ENCODE assay signal across 9 cellular contexts in genomic region chrX:130878350-130879341, GRCh38. TPM values are rescaled to one million over a fixed set of nuclear protein-coding genes. Genes with fewer than 3 reads are reported as not detected.
DNase-seq lines count a peak whose midpoint lies in the region; ATAC-seq and TF ChIP-seq lines count a peak whose summit lies in the region.
"Had no signal": no experiment of that assay in that cellular context is flagged by ENCODE, and none has a peak within 500 bp of the region (broad histone marks: within the 10 kb centered on the region; RNA-seq: fewer than 3 reads in every experiment).

No MANE protein-coding gene starts in this region.

- no peaks in the 10 kb centered on the region for H3K9me3 ChIP-seq in skeletal muscle tissue (ENCODE audit: control insufficient read depth in 3 of 3, low read length in 3 of 3)

- H3K36me3 Mint-ChIP-seq in naive thymus-derived CD8-positive, alpha-beta T cell = peaks cover 0 to 6% (median 0%) of the 10 kb centered on the region in 3 donors

- POLR2A ChIA-PET in naive thymus-derived CD8-positive, alpha-beta T cell (lab: Charles Lee) = no interaction called here

- peaks cover 0 to 21% (median 0%) of the 10 kb centered on the region in 9 donors for H3K9me3 Mint-ChIP-seq in naive thymus-derived CD8-positive, alpha-beta T cell

- peak overlapping the region; percentile 38 for H3K27ac ChIP-seq in skeletal muscle tissue (ENCODE audit: low read depth, low read length)

- peaks cover 8 to 13% (median 9%) of the 10 kb centered on the region in 3 donors for H3K4me1 ChIP-seq in skeletal muscle tissue (ENCODE audit: control insufficient read depth in 3 of 3, insufficient read depth in 3 of 3, low read length in 3 of 3)

- no peaks in the 10 kb centered on the region for H3K27me3 ChIP-seq in skeletal muscle tissue (ENCODE audit: control insufficient read depth in 3 of 3, insufficient read depth in 3 of 3, low read length in 3 of 3)

- H3K4me1 Mint-ChIP-seq in naive thymus-derived CD8-positive, alpha-beta T cell = peaks cover 15 to 20% (median 18%) of the 10 kb centered on the region in 4 donors

- H3K27ac Mint-ChIP-seq in naive thymus-derived CD8-positive, alpha-beta T cell = no peak overlapping the region

- no peaks in the 10 kb centered on the region for H3K27me3 Mint-ChIP-seq in naive thymus-derived CD8-positive, alpha-beta T cell

- DNase-seq in HFF-Myc (ENCODE audit: extremely low read depth, low read depth) = peak; percentile 63
- peak; percentile 93 for DNase-seq in fibroblast of the aortic adventitia (ENCODE audit: low read depth)
- no peak for DNase-seq in NCI-H526 treated with DMSO at 0.1 percent for 48 hours (lab: John Stamatoyannopoulos, UW)
- no peak for DNase-seq in naive thymus-derived CD8-positive, alpha-beta T cell
- DNase-seq: hippocampal formation had no signal

- TF ChIP-seq CTCF in HFF-Myc (IDR thresholded peaks at IDR 0.05; ENCODE audit: low read depth, low read length, missing control alignments) (no peak), fibroblast of the aortic adventitia (IDR thresholded peaks at IDR 0.05; ENCODE audit: insufficient read depth, low read length) (no peak)

- no peak overlapping the region for H3K9ac ChIP-seq in skeletal muscle tissue (ENCODE audit: low read depth in 1 of 3, low read length in 3 of 3)

- no peaks in the 10 kb centered on the region for H3K36me3 ChIP-seq in skeletal muscle tissue (ENCODE audit: control insufficient read depth in 3 of 3, insufficient read depth in 3 of 3, low read length in 3 of 3)

- H3K4me3 ChIP-seq in HFF-Myc (replicated peaks; ENCODE audit: low read depth, low read length) (no peak overlapping the region), fibroblast of the aortic adventitia (ENCODE audit: low read depth, low read length) (no peak overlapping the region), skeletal muscle tissue (ENCODE audit: low read length in 3 of 3) (peak overlapping the region in 1 of 3 donors; percentile 30)

- peak; percentile 91 for ATAC-seq in SK-N-SH treated with all-trans-retinoic acid at 6 μM for 48 hours
- no peak for ATAC-seq in GM19035 (IDR thresholded peaks at IDR 0.05; ENCODE audit: unreplicated experiment)
- ATAC-seq in naive thymus-derived CD8-positive, alpha-beta T cell = no peak
- ATAC-seq: Panc1 had no signal

- H3K4me3 Mint-ChIP-seq in naive thymus-derived CD8-positive, alpha-beta T cell = no peak overlapping the region

TF ChIP-seq in SK-N-SH treated with all-trans-retinoic acid at 6 μM for 48 hours, 23 proteins besides CTCF, POLR2A, EP300 and RAD21:
- no peak for TF ChIP-seq ZNF70 (CRISPR knock-in tag; IDR thresholded peaks at IDR 0.05)
- TF ChIP-seq BACH2 (CRISPR knock-in tag; IDR thresholded peaks at IDR 0.05; ENCODE audit: borderline replicate concordance) = no peak
- no peak for TF ChIP-seq RARB (CRISPR knock-in tag; IDR thresholded peaks at IDR 0.05)
- no peak for TF ChIP-seq ARNTL (CRISPR knock-in tag; IDR thresholded peaks at IDR 0.05; ENCODE audit: borderline replicate concordance, low read depth)
- no peak for TF ChIP-seq PATZ1 (CRISPR knock-in tag; IDR thresholded peaks at IDR 0.05; ENCODE audit: borderline replicate concordance)
- TF ChIP-seq ZNF565 (CRISPR knock-in tag; conservative IDR thresholded peaks at IDR 0.05; ENCODE audit: low read depth) = no peak
- TF ChIP-seq ZNF8 (CRISPR knock-in tag; IDR thresholded peaks at IDR 0.05) = no peak
- TF ChIP-seq CSDC2 (CRISPR knock-in tag; IDR thresholded peaks at IDR 0.05) = no peak
- TF ChIP-seq ZFP30 (CRISPR knock-in tag; IDR thresholded peaks at IDR 0.05) = no peak
- no peak for TF ChIP-seq TSHZ2 (CRISPR knock-in tag; IDR thresholded peaks at IDR 0.05)
- TF ChIP-seq ZFP3 (CRISPR knock-in tag; IDR thresholded peaks at IDR 0.05) = no peak
- no peak for TF ChIP-seq SNAI2 (CRISPR knock-in tag; IDR thresholded peaks at IDR 0.05)

RNA-seq across cellular contexts. Expression of gene ENOX2, which starts 24.4 kb away (rescaled TPM):
- total RNA-seq in fibroblast of the aortic adventitia (ENCODE audit: low replicate concordance) = 13.2 and 16.5 TPM in 2 replicates
- total RNA-seq in skeletal muscle tissue = 11.5 TPM
- total RNA-seq in naive thymus-derived CD8-positive, alpha-beta T cell = 10 to 100 TPM; 13.1 to 14.2 TPM
- polyA plus RNA-seq in naive thymus-derived CD8-positive, alpha-beta T cell = 10 to 100 TPM; 15.1 to 17.4 (median 16.0) TPM

Comparison
In these comparisons a context has a peak if more than half of its experiments do, and no peak if none do; other contexts are left out.
1. DNase-seq: peak in HFF-Myc (single experiment) and fibroblast of the aortic adventitia (single experiment); none in NCI-H526 treated with DMSO at 0.1 percent for 48 hours (single experiment) and naive thymus-derived CD8-positive, alpha-beta T cell (0 of 10).